22 cellular contexts compared by ENCODE assay signal in genomic region chr3:45787551-45787950, GRCh38. TPM values are rescaled to one million over a fixed set of nuclear protein-coding genes. Genes with fewer than 3 reads are reported as not detected.
DNase-seq lines count a peak whose midpoint lies in the region; ATAC-seq and TF ChIP-seq lines count a peak whose summit lies in the region.
"Had no signal": no experiment of that assay in that cellular context is flagged by ENCODE, and none has a peak within 500 bp of the region (broad histone marks: within the 10 kb centered on the region; RNA-seq: fewer than 3 reads in every experiment).

No MANE protein-coding gene starts in this region.

- CTCF ChIA-PET in activated CD8-positive, alpha-beta T cell treated with anti-CD3 and anti-CD28 coated beads, Interleukin-2, amount 10 ng/mL, durations not matched to agents 7 days and 5 days (lab: Charles Lee), result no interaction called here
- CTCF ChIA-PET in activated CD8-positive, alpha-beta T cell treated with anti-CD3 and anti-CD28 coated beads for 36 hours (lab: Charles Lee), result no interaction called here

- no peak for ATAC-seq in activated CD8-positive, alpha-beta T cell treated with anti-CD3 and anti-CD28 coated beads, Interleukin-2, amount 10 ng/mL, durations not matched to agents 7 days and 5 days
- no peak for ATAC-seq in activated CD8-positive, alpha-beta T cell treated with anti-CD3 and anti-CD28 coated beads for 36 hours
- ATAC-seq in DND-41 (ENCODE audit: insufficient read depth, low read depth) (no peak), HG03025 (IDR thresholded peaks at IDR 0.05; ENCODE audit: low FRiP score, unreplicated experiment) (no peak)
- ATAC-seq: HCT116, HepG2 had no signal

- peaks cover 8% of the 10 kb centered on the region for H3K9me3 ChIP-seq in DND-41 (ENCODE audit: insufficient read depth, low read length, severe bottlenecking)
- peaks cover 17% of the 10 kb centered on the region for H3K9me3 ChIP-seq in endodermal cell (ENCODE audit: control insufficient read depth, low read length)

- H3K36me3 ChIP-seq in DND-41 (ENCODE audit: insufficient read depth, low read length) (no peaks in the 10 kb centered on the region), endodermal cell (ENCODE audit: control insufficient read depth, insufficient read depth, low read length) (no peaks in the 10 kb centered on the region)
- H3K36me3 ChIP-seq: BLaER1 had no signal

- intact Hi-C loops in activated CD8-positive, alpha-beta T cell treated with anti-CD3 and anti-CD28 coated beads for 36 hours (cut with micrococcal nuclease), result no loop called here
- intact Hi-C loops in posterior vena cava (cut with DNase I), result no loop called here

- POLR2A ChIA-PET in activated CD8-positive, alpha-beta T cell treated with anti-CD3 and anti-CD28 coated beads, Interleukin-2, amount 10 ng/mL, durations not matched to agents 7 days and 5 days (lab: Charles Lee), result no interaction called here
- POLR2A ChIA-PET in activated CD8-positive, alpha-beta T cell treated with anti-CD3 and anti-CD28 coated beads for 36 hours (lab: Charles Lee), result interaction anchor here (0.6 kb wide), 1 partner anchor 52 kb away, joined by 3 read pairs; no protein-coding TSS in a partner anchor

- TF ChIP-seq CTCF in activated CD8-positive, alpha-beta T cell treated with anti-CD3 and anti-CD28 coated beads for 36 hours (IDR thresholded peaks at IDR 0.05), result no peak
- TF ChIP-seq CTCF in DND-41 (IDR thresholded peaks at IDR 0.05; ENCODE audit: borderline replicate concordance, extremely low read depth, low read length, poor library complexity, severe bottlenecking) (no peak), endodermal cell (conservative IDR thresholded peaks at IDR 0.05) (no peak), progenitor cell of endocrine pancreas (IDR thresholded peaks at IDR 0.05; ENCODE audit: unreplicated experiment) (no peak)

- H3K9ac ChIP-seq in DND-41 (ENCODE audit: low read depth, low read length), result no peak overlapping the region
- H3K9ac ChIP-seq in endodermal cell (ENCODE audit: extremely low read depth, low read length, poor library complexity, severe bottlenecking), result no peak overlapping the region
- H3K9ac ChIP-seq: BLaER1 had no signal

- H3K4me1 Mint-ChIP-seq in activated CD8-positive, alpha-beta T cell treated with anti-CD3 and anti-CD28 coated beads, Interleukin-2, amount 10 ng/mL, durations not matched to agents 7 days and 5 days (ENCODE audit: low read depth), result no peaks in the 10 kb centered on the region
- H3K4me1 Mint-ChIP-seq in activated CD8-positive, alpha-beta T cell treated with anti-CD3 and anti-CD28 coated beads for 36 hours (ENCODE audit: low read depth), result no peaks in the 10 kb centered on the region
- H3K4me1 Mint-ChIP-seq in endodermal cell (no peaks in the 10 kb centered on the region), progenitor cell of endocrine pancreas (ENCODE audit: low read depth) (no peaks in the 10 kb centered on the region)
- H3K4me1 Mint-ChIP-seq: CD4-positive, alpha-beta memory T cell had no signal

- peaks cover 3% of the 10 kb centered on the region for H3K36me3 Mint-ChIP-seq in activated CD8-positive, alpha-beta T cell treated with anti-CD3 and anti-CD28 coated beads, Interleukin-2, amount 10 ng/mL, durations not matched to agents 7 days and 5 days (ENCODE audit: low read depth)
- H3K36me3 Mint-ChIP-seq in activated CD8-positive, alpha-beta T cell treated with anti-CD3 and anti-CD28 coated beads for 36 hours (ENCODE audit: low read depth), result no peaks in the 10 kb centered on the region
- H3K36me3 Mint-ChIP-seq in endodermal cell (ENCODE audit: low read depth), result peaks cover 5% of the 10 kb centered on the region
- no peaks in the 10 kb centered on the region for H3K36me3 Mint-ChIP-seq in progenitor cell of endocrine pancreas (ENCODE audit: insufficient read depth)
- H3K36me3 Mint-ChIP-seq: CD14-positive monocyte had no signal

- no peaks in the 10 kb centered on the region for H3K79me2 ChIP-seq in DND-41 (ENCODE audit: insufficient read depth, low read length)

- H4K20me1 ChIP-seq in DND-41 (ENCODE audit: insufficient read depth, low read length), result no peaks in the 10 kb centered on the region
- H4K20me1 ChIP-seq: BLaER1 had no signal

- peak; percentile 0 for DNase-seq in activated CD8-positive, alpha-beta T cell treated with anti-CD3 and anti-CD28 coated beads, Interleukin-2, amount 10 ng/mL, durations not matched to agents 7 days and 5 days
- DNase-seq in activated CD8-positive, alpha-beta T cell treated with anti-CD3 and anti-CD28 coated beads for 36 hours, result no peak
- peak; percentile 1 for DNase-seq in DND-41
- DNase-seq in endodermal cell, result peak; percentile 16
- no peak for DNase-seq in progenitor cell of endocrine pancreas (ENCODE audit: low spot score, unreplicated experiment)
- DNase-seq in stimulated activated CD4-positive, alpha-beta T cell treated with anti-CD3 and anti-CD28 coated beads, Interleukin-4, amount 100 ng/mL, for 1 hour, result no peak
- no peak for DNase-seq in posterior vena cava (ENCODE audit: low spot score)
- DNase-seq: 8988T; CD4-positive, alpha-beta memory T cell; DMS153; DMS79; GF-D8; GOT3; H7; HFFc6 had no signal

- H3K27ac ChIP-seq in DND-41 (ENCODE audit: low read length) (no peak overlapping the region), endodermal cell (ENCODE audit: low read depth, low read length) (no peak overlapping the region)
- H3K27ac ChIP-seq: BLaER1 had no signal

- H3K27me3 Mint-ChIP-seq in activated CD8-positive, alpha-beta T cell treated with anti-CD3 and anti-CD28 coated beads, Interleukin-2, amount 10 ng/mL, durations not matched to agents 7 days and 5 days (ENCODE audit: low read depth), result peaks cover 51% of the 10 kb centered on the region
- H3K27me3 Mint-ChIP-seq in activated CD8-positive, alpha-beta T cell treated with anti-CD3 and anti-CD28 coated beads for 36 hours, result peaks cover 2% of the 10 kb centered on the region
- peaks cover 18% of the 10 kb centered on the region for H3K27me3 Mint-ChIP-seq in endodermal cell (ENCODE audit: insufficient read depth)
- peaks cover 24% of the 10 kb centered on the region for H3K27me3 Mint-ChIP-seq in progenitor cell of endocrine pancreas

- H3K27ac Mint-ChIP-seq in activated CD8-positive, alpha-beta T cell treated with anti-CD3 and anti-CD28 coated beads, Interleukin-2, amount 10 ng/mL, durations not matched to agents 7 days and 5 days, result no peak overlapping the region
- H3K27ac Mint-ChIP-seq in activated CD8-positive, alpha-beta T cell treated with anti-CD3 and anti-CD28 coated beads for 36 hours, result no peak overlapping the region
- H3K27ac Mint-ChIP-seq in endodermal cell (no peak overlapping the region), progenitor cell of endocrine pancreas (peak overlapping the region; percentile 46)
- H3K27ac Mint-ChIP-seq: CD14-positive monocyte; CD4-positive, alpha-beta memory T cell; HFFc6 had no signal

- H3K4me3 ChIP-seq in DND-41 (ENCODE audit: low read depth in 1 of 2, low read length in 2 of 2), result no peak overlapping the region
- no peak overlapping the region for H3K4me3 ChIP-seq in endodermal cell (ENCODE audit: low read length)
- H3K4me3 ChIP-seq: BLaER1 had no signal

- WGBS in endodermal cell (ENCODE audit: insufficient coverage in 1 of 2, insufficient read length in 1 of 2), 2 experiments, result 98% methylated on average over 2 of the region's 2 CpGs; no CpG with 5 or more reads in 1 of the 2 experiments

- H3K4me1 ChIP-seq in DND-41 (ENCODE audit: insufficient read depth, low read length) (peaks cover 7% of the 10 kb centered on the region), endodermal cell (ENCODE audit: control insufficient read depth, insufficient read depth, low read length) (no peaks in the 10 kb centered on the region)

- H3K9me3 Mint-ChIP-seq in activated CD8-positive, alpha-beta T cell treated with anti-CD3 and anti-CD28 coated beads, Interleukin-2, amount 10 ng/mL, durations not matched to agents 7 days and 5 days (ENCODE audit: insufficient read depth), result no peaks in the 10 kb centered on the region
- H3K9me3 Mint-ChIP-seq in activated CD8-positive, alpha-beta T cell treated with anti-CD3 and anti-CD28 coated beads for 36 hours, result peaks cover 9% of the 10 kb centered on the region
- H3K9me3 Mint-ChIP-seq in endodermal cell, result peaks cover 22% of the 10 kb centered on the region
- peaks cover 17% of the 10 kb centered on the region for H3K9me3 Mint-ChIP-seq in progenitor cell of endocrine pancreas (ENCODE audit: low read depth)

- H3K4me3 Mint-ChIP-seq in activated CD8-positive, alpha-beta T cell treated with anti-CD3 and anti-CD28 coated beads, Interleukin-2, amount 10 ng/mL, durations not matched to agents 7 days and 5 days, result no peak overlapping the region
- H3K4me3 Mint-ChIP-seq in activated CD8-positive, alpha-beta T cell treated with anti-CD3 and anti-CD28 coated beads for 36 hours, result no peak overlapping the region
- no peak overlapping the region for H3K4me3 Mint-ChIP-seq in endodermal cell
- no peak overlapping the region for H3K4me3 Mint-ChIP-seq in progenitor cell of endocrine pancreas (ENCODE audit: low read depth)
- H3K4me3 Mint-ChIP-seq: CD4-positive, alpha-beta memory T cell; HFFc6 had no signal

- no peak overlapping the region for H3K4me2 ChIP-seq in DND-41 (ENCODE audit: insufficient read depth, low read length)
- H3K4me2 ChIP-seq: BLaER1 had no signal

- no peak overlapping the region for H2AFZ ChIP-seq in DND-41 (ENCODE audit: low read depth, low read length)

- H3K27me3 ChIP-seq in DND-41 (ENCODE audit: insufficient read depth, low read length, poor library complexity), result no peaks in the 10 kb centered on the region
- no peaks in the 10 kb centered on the region for H3K27me3 ChIP-seq in endodermal cell (ENCODE audit: control insufficient read depth, insufficient read depth, low read length, poor library complexity, severe bottlenecking)
- H3K27me3 ChIP-seq: BLaER1 had no signal

RNA-seq across cellular contexts. Expression of gene SLC6A20, which starts 8.8 kb away (rescaled TPM):
- not detected for total RNA-seq in activated CD8-positive, alpha-beta T cell treated with anti-CD3 and anti-CD28 coated beads, Interleukin-2, amount 10 ng/mL, durations not matched to agents 7 days and 5 days
- total RNA-seq in activated CD8-positive, alpha-beta T cell treated with anti-CD3 and anti-CD28 coated beads for 36 hours, result not detected
- total RNA-seq in endodermal cell (1 to 10 TPM in 1 of 2 donors, under 1 TPM in 1; 0.29 to 1.5 TPM), progenitor cell of endocrine pancreas (not detected in 2 replicates), posterior vena cava (under 1 TPM in 1 of 2 donors, not detected in 1; 0.28 TPM)
- polyA plus RNA-seq in endodermal cell (2013, experiment 1 of 2), result 0.18 TPM
- 0.46 TPM for polyA plus RNA-seq in endodermal cell (2013, experiment 2 of 2)
- total RNA-seq: A673; CD4-positive, alpha-beta memory T cell; HepG2; HFFc6 had no signal
- polyA plus RNA-seq: AG04450, CD14-positive monocyte, HepG2 had no signal

RNA-seq across cellular contexts. Expression of gene LZTFL1, which starts 54.4 kb away (rescaled TPM):
- 1 to 10 TPM; 5.1 to 6.7 TPM for total RNA-seq in activated CD8-positive, alpha-beta T cell treated with anti-CD3 and anti-CD28 coated beads, Interleukin-2, amount 10 ng/mL, durations not matched to agents 7 days and 5 days
- 1 to 10 TPM; 4.7 TPM for total RNA-seq in activated CD8-positive, alpha-beta T cell treated with anti-CD3 and anti-CD28 coated beads for 36 hours
- total RNA-seq in endodermal cell (10 to 100 TPM; 12.1 to 19.8 TPM), progenitor cell of endocrine pancreas (28.1 and 29.3 TPM in 2 replicates), posterior vena cava (10 to 100 TPM; 12.7 TPM)
- polyA plus RNA-seq in endodermal cell (2013, experiment 1 of 2), result 29.6 TPM
- polyA plus RNA-seq in endodermal cell (2013, experiment 2 of 2), result 29.9 TPM

Comparison
In these comparisons a context has a peak if more than half of its experiments do, and no peak if none do; other contexts are left out.
1. DNase-seq: peak in activated CD8-positive, alpha-beta T cell treated with anti-CD3 and anti-CD28 coated beads, Interleukin-2, amount 10 ng/mL, durations not matched to agents 7 days and 5 days (single experiment), DND-41 (single experiment) and endodermal cell (single experiment); none in activated CD8-positive, alpha-beta T cell treated with anti-CD3 and anti-CD28 coated beads for 36 hours (single experiment), progenitor cell of endocrine pancreas (single experiment), stimulated activated CD4-positive, alpha-beta T cell treated with anti-CD3 and anti-CD28 coated beads, Interleukin-4, amount 100 ng/mL, for 1 hour (single experiment) and posterior vena cava (single experiment).